In genomic region chr12:132731574-132731973, GRCh38 we compare ENCODE assay signal across 25 cellular contexts.
"Had no signal": no experiment of that assay in that cellular context is flagged by ENCODE, and none has a peak within 500 bp of the region (broad histone marks: within the 10 kb centered on the region; RNA-seq: fewer than 3 reads in every experiment).

No MANE protein-coding gene starts in this region.

- H3K9me3 ChIP-seq: SJCRH30 had no signal

- H3K9ac ChIP-seq: KMS-11 had no signal

- H3K4me2 ChIP-seq: KMS-11 had no signal

- H3K4me3 ChIP-seq: SJCRH30 had no signal

- DNase-seq: activated CD4-positive, alpha-beta T cell treated with anti-CD3 and anti-CD28 coated beads for 4 hours; activated CD8-positive, alpha-beta T cell treated with anti-CD3 and anti-CD28 coated beads, Interleukin-2, amount 10 ng/mL, durations not matched to agents 7 days and 5 days; activated gamma-delta T cell; activated naive CD4-positive, alpha-beta T cell treated with anti-CD3 and anti-CD28 coated beads for 36 hours; activated T-cell treated with anti-CD3 and anti-CD28 coated beads, Interleukin-2, amount 50 U/mL, for 4 hours; brain microvascular endothelial cell; NCI-H1092 treated with DMSO at 0.1 percent for 48 hours; NCI-H1417 treated with DMSO at 0.1 percent for 48 hours; NCI-H1694; NCI-H2029; NCI-H2107; NCI-H2171 treated with DMSO at 0.1 percent for 48 hours; NCI-H345; NCI-H510A; NCI-H526 treated with DMSO at 0.1 percent for 48 hours; NCI-H82; RPMI8226; SJCRH30 had no signal

- H3K27me3 ChIP-seq: brain microvascular endothelial cell, SJCRH30 had no signal

- H3K9me3 Mint-ChIP-seq: activated naive CD4-positive, alpha-beta T cell treated with anti-CD3 and anti-CD28 coated beads for 36 hours; activated T-cell treated with anti-CD3 and anti-CD28 coated beads, Interleukin-2, amount 50 U/mL, for 4 hours; T-helper 1 cell treated with Interleukin-12 subunit alpha and Interleukin-12 subunit beta and Interleukin-4 antibody, amounts not matched to agents 30 μg/mL and 1 μg/mL, for 36 hours had no signal

- H3K4me3 Mint-ChIP-seq: activated CD8-positive, alpha-beta T cell treated with anti-CD3 and anti-CD28 coated beads, Interleukin-2, amount 10 ng/mL, durations not matched to agents 7 days and 5 days; activated naive CD4-positive, alpha-beta T cell treated with anti-CD3 and anti-CD28 coated beads for 36 hours; activated naive CD8-positive, alpha-beta T cell; activated T-cell treated with anti-CD3 and anti-CD28 coated beads, Interleukin-2, amount 50 U/mL, for 4 hours; T-helper 1 cell treated with Interleukin-12 subunit alpha and Interleukin-12 subunit beta and Interleukin-4 antibody, amounts not matched to agents 30 μg/mL and 1 μg/mL, for 36 hours had no signal

- ATAC-seq: activated CD4-positive, CD25-positive, alpha-beta regulatory T cell treated with anti-CD3 and anti-CD28 coated beads, Interleukin-2, amount 50 U/mL, for 24 hours; activated T-cell treated with anti-CD3 and anti-CD28 coated beads, Interleukin-2, amount 50 U/mL, for 4 hours; Right ventricle myocardium inferior; SK-N-SH treated with all-trans-retinoic acid at 6 μM for 48 hours had no signal

- H3K4me1 ChIP-seq: SJCRH30 had no signal

- H3K27me3 Mint-ChIP-seq: activated naive CD8-positive, alpha-beta T cell; IgD-negative memory B cell had no signal

- H3K27ac Mint-ChIP-seq: activated CD8-positive, alpha-beta T cell treated with anti-CD3 and anti-CD28 coated beads, Interleukin-2, amount 10 ng/mL, durations not matched to agents 7 days and 5 days; activated naive CD4-positive, alpha-beta T cell treated with anti-CD3 and anti-CD28 coated beads for 36 hours; activated naive CD8-positive, alpha-beta T cell; T-helper 1 cell treated with Interleukin-12 subunit alpha and Interleukin-12 subunit beta and Interleukin-4 antibody, amounts not matched to agents 30 μg/mL and 1 μg/mL, for 36 hours had no signal

- H3K27ac ChIP-seq: brain microvascular endothelial cell, KMS-11, SJCRH30 had no signal
